Comparison of ENCODE assay signal across 1 cellular context in the genomic region with DNA sequence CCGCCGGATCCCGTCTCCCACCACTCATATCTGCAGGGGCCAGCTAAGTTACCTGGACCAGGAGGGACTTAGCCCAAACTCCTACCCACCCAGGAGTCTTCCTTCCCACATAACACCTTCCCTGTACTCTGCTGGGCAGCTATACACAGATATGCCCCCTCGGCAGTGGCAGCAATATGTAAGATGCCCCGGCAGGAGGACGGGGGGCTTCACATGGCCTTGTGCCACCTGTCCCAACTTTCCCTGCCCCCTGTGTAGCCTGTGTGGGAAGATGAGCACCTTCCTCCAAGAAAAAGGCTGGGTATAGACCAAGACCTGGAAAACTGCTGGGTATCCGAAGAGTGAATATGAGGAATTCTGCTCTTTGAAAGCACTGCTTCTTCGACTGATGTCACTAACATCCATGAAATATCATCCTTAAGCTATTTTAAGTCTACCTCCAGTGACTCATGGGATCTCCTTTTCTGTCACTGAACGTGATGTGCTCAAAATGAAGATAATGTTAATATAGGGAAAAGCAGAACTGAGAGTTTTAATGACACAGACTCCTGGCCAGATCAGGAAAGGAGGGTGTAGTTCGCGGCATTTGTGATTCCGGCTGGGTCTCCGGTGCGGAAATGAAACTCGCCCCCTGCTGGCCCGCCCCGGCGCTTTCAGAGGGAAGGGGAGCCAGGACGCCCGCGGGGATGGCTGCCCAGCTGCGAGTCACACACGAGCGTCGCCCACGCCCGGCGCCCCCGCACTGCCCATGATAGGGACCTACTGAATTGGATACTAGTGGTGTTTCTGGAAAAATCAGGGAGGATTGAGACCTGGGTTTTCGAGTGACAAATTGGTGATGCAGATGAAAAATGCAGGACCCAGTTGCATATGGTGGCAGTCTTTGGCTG.
TF ChIP-seq lines count a peak whose summit lies in the region.

No MANE protein-coding gene starts in this region.

TF ChIP-seq in K562, 482 proteins besides CTCF, POLR2A, EP300 and RAD21 (continued from another document and continues in another):
- TF ChIP-seq, protein P1, sequence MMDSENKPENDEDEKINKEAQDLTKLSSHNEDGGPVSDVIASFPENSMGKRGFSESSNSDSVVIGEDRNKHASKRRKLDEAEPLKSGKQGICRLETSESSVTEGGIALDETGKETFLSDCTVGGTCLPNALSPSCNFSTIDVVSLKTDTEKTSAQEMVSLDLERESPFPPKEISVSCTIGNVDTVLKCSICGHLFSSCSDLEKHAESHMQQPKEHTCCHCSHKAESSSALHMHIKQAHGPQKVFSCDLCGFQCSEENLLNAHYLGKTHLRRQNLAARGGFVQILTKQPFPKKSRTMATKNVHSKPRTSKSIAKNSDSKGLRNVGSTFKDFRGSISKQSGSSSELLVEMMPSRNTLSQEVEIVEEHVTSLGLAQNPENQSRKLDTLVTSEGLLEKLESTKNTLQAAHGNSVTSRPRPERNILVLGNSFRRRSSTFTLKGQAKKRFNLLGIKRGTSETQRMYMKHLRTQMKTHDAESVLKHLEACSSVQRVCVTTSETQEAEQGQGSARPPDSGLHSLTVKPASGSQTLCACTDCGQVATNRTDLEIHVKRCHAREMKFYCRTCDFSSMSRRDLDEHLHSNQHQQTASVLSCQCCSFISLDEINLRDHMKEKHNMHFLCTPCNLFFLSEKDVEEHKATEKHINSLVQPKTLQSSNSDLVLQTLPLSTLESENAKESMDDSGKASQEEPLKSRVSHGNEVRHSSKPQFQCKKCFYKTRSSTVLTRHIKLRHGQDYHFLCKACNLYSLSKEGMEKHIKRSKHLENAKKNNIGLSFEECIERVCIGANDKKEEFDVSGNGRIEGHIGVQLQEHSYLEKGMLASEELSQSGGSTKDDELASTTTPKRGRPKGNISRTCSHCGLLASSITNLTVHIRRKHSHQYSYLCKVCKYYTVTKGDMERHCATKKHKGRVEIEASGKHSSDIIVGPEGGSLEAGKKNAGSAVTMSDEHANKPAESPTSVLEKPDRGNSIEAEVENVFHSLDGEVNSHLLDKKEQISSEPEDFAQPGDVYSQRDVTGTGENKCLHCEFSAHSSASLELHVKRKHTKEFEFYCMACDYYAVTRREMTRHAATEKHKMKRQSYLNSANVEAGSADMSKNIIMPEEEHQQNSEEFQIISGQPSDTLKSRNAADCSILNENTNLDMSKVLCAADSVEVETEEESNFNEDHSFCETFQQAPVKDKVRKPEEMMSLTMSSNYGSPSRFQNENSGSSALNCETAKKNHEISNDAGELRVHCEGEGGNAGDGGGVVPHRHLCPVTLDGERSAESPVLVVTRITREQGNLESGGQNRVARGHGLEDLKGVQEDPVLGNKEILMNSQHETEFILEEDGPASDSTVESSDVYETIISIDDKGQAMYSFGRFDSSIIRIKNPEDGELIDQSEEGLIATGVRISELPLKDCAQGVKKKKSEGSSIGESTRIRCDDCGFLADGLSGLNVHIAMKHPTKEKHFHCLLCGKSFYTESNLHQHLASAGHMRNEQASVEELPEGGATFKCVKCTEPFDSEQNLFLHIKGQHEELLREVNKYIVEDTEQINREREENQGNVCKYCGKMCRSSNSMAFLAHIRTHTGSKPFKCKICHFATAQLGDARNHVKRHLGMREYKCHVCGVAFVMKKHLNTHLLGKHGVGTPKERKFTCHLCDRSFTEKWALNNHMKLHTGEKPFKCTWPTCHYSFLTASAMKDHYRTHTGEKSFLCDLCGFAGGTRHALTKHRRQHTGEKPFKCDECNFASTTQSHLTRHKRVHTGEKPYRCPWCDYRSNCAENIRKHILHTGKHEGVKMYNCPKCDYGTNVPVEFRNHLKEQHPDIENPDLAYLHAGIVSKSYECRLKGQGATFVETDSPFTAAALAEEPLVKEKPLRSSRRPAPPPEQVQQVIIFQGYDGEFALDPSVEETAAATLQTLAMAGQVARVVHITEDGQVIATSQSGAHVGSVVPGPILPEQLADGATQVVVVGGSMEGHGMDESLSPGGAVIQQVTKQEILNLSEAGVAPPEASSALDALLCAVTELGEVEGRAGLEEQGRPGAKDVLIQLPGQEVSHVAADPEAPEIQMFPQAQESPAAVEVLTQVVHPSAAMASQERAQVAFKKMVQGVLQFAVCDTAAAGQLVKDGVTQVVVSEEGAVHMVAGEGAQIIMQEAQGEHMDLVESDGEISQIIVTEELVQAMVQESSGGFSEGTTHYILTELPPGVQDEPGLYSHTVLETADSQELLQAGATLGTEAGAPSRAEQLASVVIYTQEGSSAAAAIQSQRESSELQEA (IDR thresholded peaks at IDR 0.05; ENCODE audit: low read depth) = no peak
- TF ChIP-seq ZNF764 (CRISPR knock-in tag; IDR thresholded peaks at IDR 0.05; ENCODE audit: low read depth) (no peak), DMBX1 (CRISPR knock-in tag; IDR thresholded peaks at IDR 0.05; ENCODE audit: borderline replicate concordance) (no peak), MAZ (CRISPR knock-in tag; conservative IDR thresholded peaks at IDR 0.05 in 1 of 2, IDR thresholded peaks at IDR 0.05 in 1 of 2) (peak in 1 of 2 experiments; percentile 55; a peak in 2 of 4 replicates), JUNB (CRISPR knock-in tag; conservative IDR thresholded peaks at IDR 0.05) (no peak), CREM (IDR thresholded peaks at IDR 0.05; ENCODE audit: low read depth) (no peak), ETV1 (tag; conservative IDR thresholded peaks at IDR 0.05; ENCODE audit: low read depth) (peak; percentile 86), NCOR1 (IDR thresholded peaks at IDR 0.05) (no peak), NFRKB (IDR thresholded peaks at IDR 0.05; ENCODE audit: low read depth) (no peak), ZNF133 (CRISPR knock-in tag; IDR thresholded peaks at IDR 0.05) (no peak), ZNF780A (CRISPR knock-in tag; IDR thresholded peaks at IDR 0.05) (no peak), ZNF146 (CRISPR knock-in tag; IDR thresholded peaks at IDR 0.05; ENCODE audit: unreplicated experiment) (no peak), CHD4 (IDR thresholded peaks at IDR 0.05; ENCODE audit: insufficient read depth, insufficient replicate concordance, low read depth, low read length, poor library complexity, severe bottlenecking) (no peak), SMC3 (conservative IDR thresholded peaks at IDR 0.05; ENCODE audit: insufficient read depth, low read depth, low read length) (0 out of 2 replicates have a peak, but pooled peaks have one; percentile 27), RBM34 (IDR thresholded peaks at IDR 0.05; ENCODE audit: borderline replicate concordance, insufficient read depth, low read length) (no peak), ELF1 (tag; IDR thresholded peaks at IDR 0.05) (peak; percentile 71), BMI1 (IDR thresholded peaks at IDR 0.05; ENCODE audit: low read length) (no peak), ZBTB1 (CRISPR knock-in tag; IDR thresholded peaks at IDR 0.05; ENCODE audit: borderline replicate concordance, low read depth) (no peak), MIER1 (IDR thresholded peaks at IDR 0.05; ENCODE audit: low read depth) (no peak), EZH2 (IDR thresholded peaks at IDR 0.05; ENCODE audit: borderline replicate concordance, low read depth, low read length) (no peak), ZNF778 (CRISPR knock-in tag; IDR thresholded peaks at IDR 0.05) (no peak), MAFF (IDR thresholded peaks at IDR 0.05; ENCODE audit: low read length) (no peak), ETV5 (CRISPR knock-in tag; IDR thresholded peaks at IDR 0.05; ENCODE audit: low read depth) (peak; percentile 84), ZNF354B (CRISPR knock-in tag; IDR thresholded peaks at IDR 0.05) (no peak), JUND (IDR thresholded peaks at IDR 0.05; ENCODE audit: borderline replicate concordance, low read depth, low read length) (no peak), JUND (tag; IDR thresholded peaks at IDR 0.05; ENCODE audit: borderline replicate concordance, low read depth, low read length) (peak; percentile 10; the same call in 1 of the 3 replicates), PURB (CRISPR knock-in tag; IDR thresholded peaks at IDR 0.05; ENCODE audit: low read depth) (no peak)
- TF ChIP-seq, protein P2, sequence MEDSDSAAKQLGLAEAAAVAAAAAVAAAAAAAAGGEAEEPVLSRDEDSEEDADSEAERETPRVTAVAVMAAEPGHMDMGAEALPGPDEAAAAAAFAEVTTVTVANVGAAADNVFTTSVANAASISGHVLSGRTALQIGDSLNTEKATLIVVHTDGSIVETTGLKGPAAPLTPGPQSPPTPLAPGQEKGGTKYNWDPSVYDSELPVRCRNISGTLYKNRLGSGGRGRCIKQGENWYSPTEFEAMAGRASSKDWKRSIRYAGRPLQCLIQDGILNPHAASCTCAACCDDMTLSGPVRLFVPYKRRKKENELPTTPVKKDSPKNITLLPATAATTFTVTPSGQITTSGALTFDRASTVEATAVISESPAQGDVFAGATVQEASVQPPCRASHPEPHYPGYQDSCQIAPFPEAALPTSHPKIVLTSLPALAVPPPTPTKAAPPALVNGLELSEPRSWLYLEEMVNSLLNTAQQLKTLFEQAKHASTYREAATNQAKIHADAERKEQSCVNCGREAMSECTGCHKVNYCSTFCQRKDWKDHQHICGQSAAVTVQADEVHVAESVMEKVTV (CRISPR knock-in tag; IDR thresholded peaks at IDR 0.05) = 0 out of 2 replicates have a peak, but pooled peaks have one; percentile 20
- TF ChIP-seq, protein P3, sequence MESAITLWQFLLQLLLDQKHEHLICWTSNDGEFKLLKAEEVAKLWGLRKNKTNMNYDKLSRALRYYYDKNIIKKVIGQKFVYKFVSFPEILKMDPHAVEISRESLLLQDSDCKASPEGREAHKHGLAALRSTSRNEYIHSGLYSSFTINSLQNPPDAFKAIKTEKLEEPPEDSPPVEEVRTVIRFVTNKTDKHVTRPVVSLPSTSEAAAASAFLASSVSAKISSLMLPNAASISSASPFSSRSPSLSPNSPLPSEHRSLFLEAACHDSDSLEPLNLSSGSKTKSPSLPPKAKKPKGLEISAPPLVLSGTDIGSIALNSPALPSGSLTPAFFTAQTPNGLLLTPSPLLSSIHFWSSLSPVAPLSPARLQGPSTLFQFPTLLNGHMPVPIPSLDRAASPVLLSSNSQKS (CRISPR knock-in tag; IDR thresholded peaks at IDR 0.05) = no peak
- TF ChIP-seq, protein P4, sequence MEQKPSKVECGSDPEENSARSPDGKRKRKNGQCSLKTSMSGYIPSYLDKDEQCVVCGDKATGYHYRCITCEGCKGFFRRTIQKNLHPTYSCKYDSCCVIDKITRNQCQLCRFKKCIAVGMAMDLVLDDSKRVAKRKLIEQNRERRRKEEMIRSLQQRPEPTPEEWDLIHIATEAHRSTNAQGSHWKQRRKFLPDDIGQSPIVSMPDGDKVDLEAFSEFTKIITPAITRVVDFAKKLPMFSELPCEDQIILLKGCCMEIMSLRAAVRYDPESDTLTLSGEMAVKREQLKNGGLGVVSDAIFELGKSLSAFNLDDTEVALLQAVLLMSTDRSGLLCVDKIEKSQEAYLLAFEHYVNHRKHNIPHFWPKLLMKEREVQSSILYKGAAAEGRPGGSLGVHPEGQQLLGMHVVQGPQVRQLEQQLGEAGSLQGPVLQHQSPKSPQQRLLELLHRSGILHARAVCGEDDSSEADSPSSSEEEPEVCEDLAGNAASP (IDR thresholded peaks at IDR 0.05) = no peak
- TF ChIP-seq, protein P5, sequence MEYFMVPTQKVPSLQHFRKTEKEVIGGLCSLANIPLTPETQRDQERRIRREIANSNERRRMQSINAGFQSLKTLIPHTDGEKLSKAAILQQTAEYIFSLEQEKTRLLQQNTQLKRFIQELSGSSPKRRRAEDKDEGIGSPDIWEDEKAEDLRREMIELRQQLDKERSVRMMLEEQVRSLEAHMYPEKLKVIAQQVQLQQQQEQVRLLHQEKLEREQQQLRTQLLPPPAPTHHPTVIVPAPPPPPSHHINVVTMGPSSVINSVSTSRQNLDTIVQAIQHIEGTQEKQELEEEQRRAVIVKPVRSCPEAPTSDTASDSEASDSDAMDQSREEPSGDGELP (CRISPR knock-in tag; IDR thresholded peaks at IDR 0.05; ENCODE audit: borderline replicate concordance) = peak; percentile 53; the same call in 1 of the 2 replicates
- TF ChIP-seq, protein P6, sequence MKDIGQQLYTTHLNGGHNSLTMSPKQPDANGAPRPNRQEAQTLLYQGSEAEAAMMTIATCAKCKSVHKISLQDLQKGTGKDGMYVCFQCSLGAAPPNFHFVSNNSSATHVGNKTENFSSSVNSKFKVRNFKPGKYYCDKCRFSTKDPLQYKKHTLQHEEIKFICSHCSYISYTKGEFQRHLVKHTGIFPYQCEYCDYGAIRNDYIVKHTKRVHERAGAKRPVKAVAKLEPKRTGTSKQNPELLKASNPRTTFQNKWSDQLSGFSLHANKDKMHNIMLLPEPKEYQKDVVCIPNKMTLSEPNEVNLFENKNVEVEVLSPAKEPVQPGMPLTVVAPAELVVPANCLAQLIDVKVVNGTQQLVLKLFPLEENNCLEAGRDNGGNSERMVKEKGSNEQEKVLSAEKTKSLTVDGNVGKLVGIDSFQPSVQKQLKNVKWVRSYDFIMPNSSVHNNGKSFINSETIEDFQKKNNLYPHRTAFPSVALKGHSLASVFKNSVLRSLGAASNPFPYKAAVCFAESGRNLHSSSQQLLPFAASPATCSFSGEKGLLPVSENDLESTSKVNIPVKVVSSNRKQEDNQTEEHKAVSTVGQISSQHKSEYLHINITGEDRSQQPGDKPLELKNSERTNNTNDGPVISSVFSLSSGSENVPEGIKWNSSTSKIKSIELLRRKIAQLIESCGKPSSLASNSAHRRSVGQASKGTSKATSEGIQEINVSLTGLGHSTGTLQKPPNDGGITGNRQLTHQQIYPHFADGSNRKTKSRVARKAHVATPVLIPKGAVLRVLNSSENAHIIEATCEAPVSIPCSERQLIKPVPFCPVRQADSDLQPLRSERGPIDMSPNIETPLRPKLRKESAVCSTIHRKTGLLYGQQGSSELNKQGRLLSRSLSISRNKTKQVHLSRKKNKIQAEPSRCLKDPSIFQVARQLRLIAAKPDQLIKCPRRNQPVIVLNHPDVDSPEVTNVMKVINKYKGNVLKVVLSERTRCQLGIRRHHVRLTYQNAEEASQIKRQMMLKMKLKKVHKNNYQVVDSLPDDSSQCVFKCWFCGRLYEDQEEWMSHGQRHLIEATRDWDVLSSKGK (CRISPR knock-in tag; IDR thresholded peaks at IDR 0.05) = no peak
- TF ChIP-seq, protein P7, sequence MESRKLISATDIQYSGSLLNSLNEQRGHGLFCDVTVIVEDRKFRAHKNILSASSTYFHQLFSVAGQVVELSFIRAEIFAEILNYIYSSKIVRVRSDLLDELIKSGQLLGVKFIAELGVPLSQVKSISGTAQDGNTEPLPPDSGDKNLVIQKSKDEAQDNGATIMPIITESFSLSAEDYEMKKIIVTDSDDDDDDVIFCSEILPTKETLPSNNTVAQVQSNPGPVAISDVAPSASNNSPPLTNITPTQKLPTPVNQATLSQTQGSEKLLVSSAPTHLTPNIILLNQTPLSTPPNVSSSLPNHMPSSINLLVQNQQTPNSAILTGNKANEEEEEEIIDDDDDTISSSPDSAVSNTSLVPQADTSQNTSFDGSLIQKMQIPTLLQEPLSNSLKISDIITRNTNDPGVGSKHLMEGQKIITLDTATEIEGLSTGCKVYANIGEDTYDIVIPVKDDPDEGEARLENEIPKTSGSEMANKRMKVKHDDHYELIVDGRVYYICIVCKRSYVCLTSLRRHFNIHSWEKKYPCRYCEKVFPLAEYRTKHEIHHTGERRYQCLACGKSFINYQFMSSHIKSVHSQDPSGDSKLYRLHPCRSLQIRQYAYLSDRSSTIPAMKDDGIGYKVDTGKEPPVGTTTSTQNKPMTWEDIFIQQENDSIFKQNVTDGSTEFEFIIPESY (CRISPR knock-in tag; IDR thresholded peaks at IDR 0.05) = 0 out of 2 replicates have a peak, but pooled peaks have one; percentile 11
- TF ChIP-seq, protein P8, sequence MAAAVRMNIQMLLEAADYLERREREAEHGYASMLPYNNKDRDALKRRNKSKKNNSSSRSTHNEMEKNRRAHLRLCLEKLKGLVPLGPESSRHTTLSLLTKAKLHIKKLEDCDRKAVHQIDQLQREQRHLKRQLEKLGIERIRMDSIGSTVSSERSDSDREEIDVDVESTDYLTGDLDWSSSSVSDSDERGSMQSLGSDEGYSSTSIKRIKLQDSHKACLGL (CRISPR knock-in tag; IDR thresholded peaks at IDR 0.05; ENCODE audit: borderline replicate concordance, poor library complexity, severe bottlenecking) = no peak
- TF ChIP-seq, protein P9, sequence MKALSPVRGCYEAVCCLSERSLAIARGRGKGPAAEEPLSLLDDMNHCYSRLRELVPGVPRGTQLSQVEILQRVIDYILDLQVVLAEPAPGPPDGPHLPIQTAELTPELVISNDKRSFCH (CRISPR knock-in tag; IDR thresholded peaks at IDR 0.05) = no peak
- TF ChIP-seq, protein P9 (tag; IDR thresholded peaks at IDR 0.05) = no peak
